8 cellular contexts compared by ENCODE assay signal in the genomic region with DNA sequence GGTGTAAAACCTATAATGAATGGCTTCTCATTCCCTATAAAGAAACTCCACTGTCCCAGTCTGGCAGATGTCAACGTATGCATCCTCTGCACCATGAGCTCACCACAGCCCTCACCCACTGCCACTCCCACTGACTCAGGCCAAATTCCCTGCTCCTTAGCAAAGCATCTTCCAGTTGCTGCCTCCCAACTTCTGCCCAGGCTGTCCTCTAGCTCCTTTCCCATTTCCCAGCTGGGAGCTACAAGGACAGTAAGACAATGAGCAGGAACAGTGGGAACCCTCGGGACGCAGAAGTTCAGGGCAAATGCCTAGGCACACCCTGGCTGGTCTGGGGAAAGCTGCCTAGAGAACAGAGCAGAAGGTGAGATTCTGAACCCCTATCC. TPM values are rescaled to one million over a fixed set of nuclear protein-coding genes. Genes with fewer than 3 reads are reported as not detected.
A peak's percentile ranks its signal among the peaks of the same experiment; 100 is the strongest.
DNase-seq lines count a peak whose midpoint lies in the region; ATAC-seq and TF ChIP-seq lines count a peak whose summit lies in the region.

No MANE protein-coding gene starts in this region.

- no peak for DNase-seq in CD8-positive, alpha-beta T cell
- DNase-seq in NCI-H2227 (lab: John Stamatoyannopoulos, UW; ENCODE audit: unreplicated experiment): peak; percentile 9
- DNase-seq in coronary artery (ENCODE audit: low spot score): no peak
- peak; percentile 76 for DNase-seq in mesenchymal stem cell
- DNase-seq in uterus: no peak
- DNase-seq in C1 segment of cervical spinal cord (lab: John Stamatoyannopoulos, UW): no peak
- DNase-seq in stimulated activated CD8-positive, alpha-beta memory T cell treated with anti-CD3 and anti-CD28 coated beads, Interleukin-4, amount 100 ng/mL, for 48 hours: no peak
- no peak for DNase-seq in T-helper 9 cell

- no peaks in the 10 kb centered on the region for H3K27me3 ChIP-seq in CD8-positive, alpha-beta T cell (ENCODE audit: insufficient read depth, low read length)
- no peaks in the 10 kb centered on the region for H3K27me3 ChIP-seq in mesenchymal stem cell (ENCODE audit: control insufficient read depth in 1 of 2, insufficient read depth in 1 of 2, low read length in 2 of 2)
- H3K27me3 ChIP-seq in uterus: no peaks in the 10 kb centered on the region

- intact Hi-C loops in CD8-positive, alpha-beta T cell (cut with DNase I, micrococcal nuclease): loop anchor here (1.0 to 5.0 kb wide), 7 partner anchors 9 to 104 kb away; partner anchors contain the start of genes EDC4 (in 2 of the 2), PSMB10 (in 2 of the 2), RANBP10 (in 2 of the 2) and THAP11 (in 2 of the 2)
- intact Hi-C loops in uterus (cut with DNase I; ENCODE audit: low total_unique reads): no loop called here

- no peak overlapping the region for H2BK15ac ChIP-seq in mesenchymal stem cell (ENCODE audit: low read depth, poor library complexity, severe bottlenecking)

- H3K36me3 ChIP-seq in CD8-positive, alpha-beta T cell (ENCODE audit: insufficient read depth, low read length): peaks cover 4% of the 10 kb centered on the region
- peaks cover 44 to 46% of the 10 kb centered on the region in 2 experiments for H3K36me3 ChIP-seq in mesenchymal stem cell (ENCODE audit: control insufficient read depth in 1 of 2, insufficient read depth in 2 of 2, low read depth in 1 of 2, low read length in 2 of 2)
- H3K36me3 ChIP-seq in uterus: no peaks in the 10 kb centered on the region

- CTCF ChIA-PET in CD8-positive, alpha-beta T cell (lab: Charles Lee): interaction anchor here (0.6 to 2.1 kb wide), 4 partner anchors 10 to 341 kb away, joined by 3 to 24 read pairs (median 4); no protein-coding TSS in a partner anchor

- no peak overlapping the region for H3K23ac ChIP-seq in mesenchymal stem cell (ENCODE audit: low read length in 2 of 2)

- H4K8ac ChIP-seq in mesenchymal stem cell (ENCODE audit: low read length): no peak overlapping the region

- H3K36me3 Mint-ChIP-seq in CD8-positive, alpha-beta T cell: peaks cover 31% of the 10 kb centered on the region

- H3K27ac Mint-ChIP-seq in CD8-positive, alpha-beta T cell: no peak overlapping the region

- H3K27me3 Mint-ChIP-seq in CD8-positive, alpha-beta T cell (ENCODE audit: low read depth): no peaks in the 10 kb centered on the region

- no peak overlapping the region for H2BK12ac ChIP-seq in mesenchymal stem cell (ENCODE audit: low read length in 2 of 2)

- peak overlapping the region; percentile 86 for H3K4me3 ChIP-seq in CD8-positive, alpha-beta T cell (ENCODE audit: low read depth, low read length)
- H3K4me3 ChIP-seq in coronary artery (peak overlapping the region; percentile 93), mesenchymal stem cell (ENCODE audit: insufficient read depth in 1 of 2, low read depth in 1 of 2, low read length in 2 of 2) (peak overlapping the region; percentile 83 to 95), uterus (peak overlapping the region; percentile 89 to 93)

- H2BK120ac ChIP-seq in mesenchymal stem cell (ENCODE audit: low read depth, low read length): no peak overlapping the region

- H3K9me3 ChIP-seq in CD8-positive, alpha-beta T cell (ENCODE audit: low read length): no peaks in the 10 kb centered on the region
- H3K9me3 ChIP-seq in mesenchymal stem cell (ENCODE audit: control insufficient read depth, low read length): no peaks in the 10 kb centered on the region
- no peaks in the 10 kb centered on the region for H3K9me3 ChIP-seq in uterus

- no peak overlapping the region for H2BK5ac ChIP-seq in mesenchymal stem cell (ENCODE audit: low read depth, low read length, poor library complexity, severe bottlenecking)

- POLR2A ChIA-PET in CD8-positive, alpha-beta T cell (lab: Charles Lee): interaction anchor here (1.5 to 2.3 kb wide), 3 partner anchors 11 to 16 kb away, joined by 5 to 21 read pairs (median 9); partner anchors contain the start of gene THAP11

- H3K4me1 Mint-ChIP-seq in CD8-positive, alpha-beta T cell (ENCODE audit: low read depth): peaks cover 14% of the 10 kb centered on the region

- H3K9me3 Mint-ChIP-seq in CD8-positive, alpha-beta T cell: no peaks in the 10 kb centered on the region

- TF ChIP-seq CTCF in CD8-positive, alpha-beta T cell (IDR thresholded peaks at IDR 0.05): no peak
- TF ChIP-seq CTCF in coronary artery (IDR thresholded peaks at IDR 0.05) (no peak), uterus (IDR thresholded peaks at IDR 0.05) (no peak)

- H3K4me1 ChIP-seq in CD8-positive, alpha-beta T cell (ENCODE audit: insufficient read depth, low read length): peaks cover 17% of the 10 kb centered on the region
- H3K4me1 ChIP-seq in mesenchymal stem cell (ENCODE audit: control insufficient read depth, insufficient read depth, low read depth, low read length) (peaks cover 10% of the 10 kb centered on the region), uterus (no peaks in the 10 kb centered on the region)

- no peak overlapping the region for H3K4ac ChIP-seq in mesenchymal stem cell (ENCODE audit: low read depth in 1 of 2, low read length in 2 of 2)

- no peak overlapping the region for H4K91ac ChIP-seq in mesenchymal stem cell (ENCODE audit: low read length)

- no peak overlapping the region for H3K14ac ChIP-seq in mesenchymal stem cell (ENCODE audit: low read length in 2 of 2)

- WGBS in mesenchymal stem cell: 8% methylated on average over 3 of the region's 3 CpGs

- TF ChIP-seq POLR2A in uterus (IDR thresholded peaks at IDR 0.05): no peak

- peak overlapping the region in 1 of 2 experiments; percentile 28 for H3K18ac ChIP-seq in mesenchymal stem cell (ENCODE audit: low read depth in 1 of 2, low read length in 2 of 2)

- peak overlapping the region; percentile 95 for H3K9ac ChIP-seq in mesenchymal stem cell (ENCODE audit: low read length)

- peaks cover 21% of the 10 kb centered on the region for H3K79me1 ChIP-seq in mesenchymal stem cell (replicated peaks; ENCODE audit: low read length, poor library complexity, severe bottlenecking)

- ATAC-seq in CD8-positive, alpha-beta T cell: no peak

- peak overlapping the region; percentile 94 for H3K4me3 Mint-ChIP-seq in CD8-positive, alpha-beta T cell

- H2AK5ac ChIP-seq in mesenchymal stem cell (ENCODE audit: low read length, severe bottlenecking): no peak overlapping the region

- H3K27ac ChIP-seq in CD8-positive, alpha-beta T cell (ENCODE audit: low read depth, low read length): peak overlapping the region; percentile 59
- H3K27ac ChIP-seq in coronary artery (peak overlapping the region; percentile 55 to 84), mesenchymal stem cell (ENCODE audit: low read length, poor library complexity, severe bottlenecking) (no peak overlapping the region), uterus (peak overlapping the region; percentile 69 to 87)

- H3K4me2 ChIP-seq in mesenchymal stem cell (ENCODE audit: low read length, poor library complexity, severe bottlenecking): peak overlapping the region; percentile 78

- H2AFZ ChIP-seq in mesenchymal stem cell (ENCODE audit: low read depth, low read length): peak overlapping the region; percentile 75

RNA-seq across cellular contexts. Expression of gene THAP11, which starts 9.1 kb away (rescaled TPM):
- 10 to 100 TPM; 25.1 to 26.0 TPM for total RNA-seq in CD8-positive, alpha-beta T cell
- 18.6 TPM for polyA plus RNA-seq in mesenchymal stem cell (2013, experiment 1 of 2)
- 17.6 TPM for polyA plus RNA-seq in mesenchymal stem cell (2013, experiment 2 of 2)
- total RNA-seq in uterus: 100 to 1,000 TPM in 1 of 4 donors, 10 to 100 TPM in 3; 43.3 to 105 (median 57.6) TPM

RNA-seq across cellular contexts. Expression of gene NUTF2, which starts 13.7 kb away (rescaled TPM):
- total RNA-seq in CD8-positive, alpha-beta T cell: 10 to 100 TPM; 23.6 to 23.7 TPM
- polyA plus RNA-seq in mesenchymal stem cell (2013, experiment 1 of 2): 230 TPM
- 226 TPM for polyA plus RNA-seq in mesenchymal stem cell (2013, experiment 2 of 2)
- total RNA-seq in uterus: 10 to 100 TPM; 43.8 to 76.1 (median 65.4) TPM

RNA-seq across cellular contexts. Expression of gene CENPT, which starts 14.5 kb away (rescaled TPM):
- total RNA-seq in CD8-positive, alpha-beta T cell: 10 to 100 TPM; 67.7 to 72.3 TPM
- 25.8 TPM for polyA plus RNA-seq in mesenchymal stem cell (2013, experiment 1 of 2)
- 23.6 TPM for polyA plus RNA-seq in mesenchymal stem cell (2013, experiment 2 of 2)
- 10 to 100 TPM; 29.4 to 70.2 (median 52.8) TPM for total RNA-seq in uterus

RNA-seq across cellular contexts. Expression of gene TSNAXIP1, which starts 26.3 kb away (rescaled TPM):
- under 1 TPM; 0.31 to 0.41 TPM for total RNA-seq in CD8-positive, alpha-beta T cell
- 0.55 TPM for polyA plus RNA-seq in mesenchymal stem cell (2013, experiment 1 of 2)
- 0.44 TPM for polyA plus RNA-seq in mesenchymal stem cell (2013, experiment 2 of 2)
- 1 to 10 TPM; 2.7 to 4.9 (median 3.6) TPM for total RNA-seq in uterus

RNA-seq across cellular contexts. Expression of gene RANBP10, which starts 26.7 kb away (rescaled TPM):
- total RNA-seq in CD8-positive, alpha-beta T cell: 10 to 100 TPM; 14.6 to 14.8 TPM
- polyA plus RNA-seq in mesenchymal stem cell (2013, experiment 1 of 2): 7.7 TPM
- polyA plus RNA-seq in mesenchymal stem cell (2013, experiment 2 of 2): 7.9 TPM
- total RNA-seq in uterus: 10 to 100 TPM in 1 of 4 donors, 1 to 10 TPM in 3; 4.9 to 22.7 (median 8.5) TPM

Comparison
In these comparisons a context has a peak if more than half of its experiments do, and no peak if none do; other contexts are left out.
1. DNase-seq: peak in NCI-H2227 (single experiment) and mesenchymal stem cell (single experiment); none in CD8-positive, alpha-beta T cell (0 of 7), coronary artery (single experiment), uterus (0 of 2), C1 segment of cervical spinal cord (0 of 14), stimulated activated CD8-positive, alpha-beta memory T cell treated with anti-CD3 and anti-CD28 coated beads, Interleukin-4, amount 100 ng/mL, for 48 hours (single experiment) and T-helper 9 cell (single experiment).
2. Peak in every context shown above with its lines, with median percentiles within 50 percentile points of each other: H3K4me3 ChIP-seq.